1 cellular context compared by ENCODE assay signal in genomic region chr16:10941127-10941933, GRCh38.
A peak's percentile ranks its signal among the peaks of the same experiment; 100 is the strongest.
TF ChIP-seq lines count a peak whose summit lies in the region.

No MANE protein-coding gene starts in this region.

TF ChIP-seq in H1, 55 proteins besides CTCF, POLR2A, EP300 and RAD21:
- TF ChIP-seq CHD7 (IDR thresholded peaks at IDR 0.05; ENCODE audit: insufficient replicate concordance, low read length) (no peak), SIN3A (conservative IDR thresholded peaks at IDR 0.05 in 1 of 2, IDR thresholded peaks at IDR 0.05 in 1 of 2; ENCODE audit: low read depth in 1 of 2, low read length in 2 of 2) (0 out of 4 replicates have a peak, but pooled peaks of 1 of the 2 experiments have one; percentile 30), GTF2F1 (IDR thresholded peaks at IDR 0.05; ENCODE audit: borderline replicate concordance, low read depth, low read length) (no peak), SAP30 (IDR thresholded peaks at IDR 0.05; ENCODE audit: insufficient read depth, insufficient replicate concordance, low read length) (no peak), NANOG (IDR thresholded peaks at IDR 0.05; ENCODE audit: insufficient read depth, low read depth, low read length, poor library complexity, severe bottlenecking) (no peak)
